Comparison of ENCODE assay signal across 26 cellular contexts in genomic region chrX:110691446-110691845, GRCh38.
DNase-seq lines count a peak whose midpoint lies in the region; ATAC-seq, FAIRE-seq and TF ChIP-seq lines count a peak whose summit lies in the region.
"Had no signal": no experiment of that assay in that cellular context is flagged by ENCODE, and none has a peak within 500 bp of the region (broad histone marks: within the 10 kb centered on the region; RNA-seq: fewer than 3 reads in every experiment).

No MANE protein-coding gene starts in this region.

- H3K9me3 Mint-ChIP-seq in activated T-helper 17 cell treated with anti-CD3 and anti-CD28 coated beads, Interleukin-2, amount 50 U/mL, for 72 hours = no peaks in the 10 kb centered on the region
- H3K9me3 Mint-ChIP-seq: GM23338 had no signal

- no peak overlapping the region for H3K4me3 ChIP-seq in fibroblast of mammary gland (ENCODE audit: control insufficient read depth, low read depth, low read length)
- H3K4me3 ChIP-seq: GM23338, HAP-1, Peyer's patch, SJCRH30 had no signal

- TF ChIP-seq CTCF in fibroblast of mammary gland (conservative IDR thresholded peaks at IDR 0.05; ENCODE audit: control insufficient read depth, insufficient read depth, low read depth, low read length) = no peak

- peak; percentile 32 for ATAC-seq in activated T-helper 17 cell treated with anti-CD3 and anti-CD28 coated beads, Interleukin-2, amount 50 U/mL, for 72 hours (replicated peaks)
- ATAC-seq in GM18861 (IDR thresholded peaks at IDR 0.05; ENCODE audit: unreplicated experiment) (no peak), left colon (no peak)
- ATAC-seq: GM23338 had no signal

- no peak overlapping the region for H3K27ac Mint-ChIP-seq in activated T-helper 17 cell treated with anti-CD3 and anti-CD28 coated beads, Interleukin-2, amount 50 U/mL, for 72 hours
- H3K27ac Mint-ChIP-seq: B cell, CD14-positive monocyte, GM23338 had no signal

- DNase-seq in AG20443 (ENCODE audit: low spot score) = peak; percentile 6
- no peak for DNase-seq in GM18507 (ENCODE audit: extremely low spot score, insufficient read length, low read depth)
- DNase-seq in fibroblast of mammary gland (ENCODE audit: low read depth) = peak; percentile 79
- no peak for DNase-seq in amniotic stem cell (lab: John Stamatoyannopoulos, UW)
- no peak for DNase-seq in left colon
- DNase-seq in stimulated activated CD4-positive, alpha-beta T cell treated with anti-CD3 and anti-CD28 coated beads, Interleukin-2, amount 100 ng/mL, for 48 hours = no peak
- DNase-seq: DMS53, EL, IMR-90, NCI-H1105, NCI-H146, NCI-H2081, NCI-H2171, NCI-H345, NCI-H524, NCI-H82, Peyer's patch, SJCRH30 had no signal

- H3K27me3 Mint-ChIP-seq in activated T-helper 17 cell treated with anti-CD3 and anti-CD28 coated beads, Interleukin-2, amount 50 U/mL, for 72 hours = peaks cover 3% of the 10 kb centered on the region
- H3K27me3 Mint-ChIP-seq: B cell had no signal

- H3K36me3 Mint-ChIP-seq in activated T-helper 17 cell treated with anti-CD3 and anti-CD28 coated beads, Interleukin-2, amount 50 U/mL, for 72 hours (ENCODE audit: low read depth) = no peaks in the 10 kb centered on the region
- H3K36me3 Mint-ChIP-seq: CD14-positive monocyte had no signal

- no peaks in the 10 kb centered on the region for H3K4me1 Mint-ChIP-seq in activated T-helper 17 cell treated with anti-CD3 and anti-CD28 coated beads, Interleukin-2, amount 50 U/mL, for 72 hours
- H3K4me1 Mint-ChIP-seq: B cell, CD14-positive monocyte, GM23338 had no signal

- intact Hi-C loops in left colon (cut with DNase I, micrococcal nuclease) = no loop called here

- FAIRE-seq in GM18507 (lab: Jason Lieb, UNC) = peak; percentile 61
- FAIRE-seq: A204.1, D721Med had no signal

- no peak overlapping the region for H3K4me3 Mint-ChIP-seq in activated T-helper 17 cell treated with anti-CD3 and anti-CD28 coated beads, Interleukin-2, amount 50 U/mL, for 72 hours
- H3K4me3 Mint-ChIP-seq: B cell, CD14-positive monocyte, GM23338 had no signal

Comparison
In these comparisons a context has a peak if more than half of its experiments do, and no peak if none do; other contexts are left out.
1. DNase-seq: peak in AG20443 (single experiment) and fibroblast of mammary gland (single experiment); none in GM18507 (single experiment), amniotic stem cell (single experiment), left colon (0 of 2) and stimulated activated CD4-positive, alpha-beta T cell treated with anti-CD3 and anti-CD28 coated beads, Interleukin-2, amount 100 ng/mL, for 48 hours (0 of 2).